11 cellular contexts compared by ENCODE assay signal in the genomic region with DNA sequence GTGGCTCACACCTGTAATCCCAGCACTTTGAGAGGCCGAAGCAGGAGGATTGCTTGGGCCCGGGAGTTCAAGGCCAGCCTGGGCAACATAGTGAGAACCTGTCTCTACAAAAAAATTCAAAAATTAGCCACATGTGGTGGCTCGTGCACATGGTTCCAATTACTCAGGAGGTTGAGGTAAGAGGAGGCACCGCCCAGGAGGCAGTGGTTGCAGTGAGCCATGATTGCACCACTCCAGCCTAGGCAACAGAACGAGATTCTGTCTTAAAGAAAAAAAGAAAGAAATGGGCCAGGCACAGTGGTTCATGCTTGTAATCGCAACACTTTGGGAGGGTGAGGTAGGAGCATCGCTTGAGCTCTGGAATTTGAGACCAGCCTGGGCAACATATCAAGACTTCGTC. TPM values are rescaled to one million over a fixed set of nuclear protein-coding genes. Genes with fewer than 3 reads are reported as not detected.
DNase-seq lines count a peak whose midpoint lies in the region; ATAC-seq, FAIRE-seq and TF ChIP-seq lines count a peak whose summit lies in the region.
"Had no signal": no experiment of that assay in that cellular context is flagged by ENCODE, and none has a peak within 500 bp of the region (broad histone marks: within the 10 kb centered on the region; RNA-seq: fewer than 3 reads in every experiment).

No MANE protein-coding gene starts in this region.

- peak overlapping the region; percentile 55 for H3K4me2 ChIP-seq in smooth muscle cell
- H3K4me2 ChIP-seq: KMS-11 had no signal

- H3K4me1 Mint-ChIP-seq in mesothelial cell of epicardium = peaks cover 5% of the 10 kb centered on the region

- H3F3A ChIP-seq in smooth muscle cell (ENCODE audit: low read depth) = peaks cover 19% of the 10 kb centered on the region

- H3K27ac ChIP-seq in RWPE1 = peak overlapping the region; percentile 58
- H3K27ac ChIP-seq in smooth muscle cell (ENCODE audit: low read depth) = peak overlapping the region; percentile 86
- H3K27ac ChIP-seq: KMS-11 had no signal

- no peaks in the 10 kb centered on the region for H3K36me3 Mint-ChIP-seq in mesothelial cell of epicardium

- no peaks in the 10 kb centered on the region for H3K9me3 ChIP-seq in smooth muscle cell (replicated peaks; ENCODE audit: low read depth)

- H4K20me1 ChIP-seq in smooth muscle cell (ENCODE audit: low read depth) = no peaks in the 10 kb centered on the region

- TF ChIP-seq POLR2A in GM12891 (IDR thresholded peaks at IDR 0.05; ENCODE audit: low read depth, low read length) = no peak

- no peak overlapping the region for H3K27ac Mint-ChIP-seq in mesothelial cell of epicardium
- H3K27ac Mint-ChIP-seq: activated T-cell treated with anti-CD3 and anti-CD28 coated beads, Interleukin-2, amount 50 U/mL, for 72 hours had no signal

- H3K9ac ChIP-seq in smooth muscle cell (ENCODE audit: low read depth) = no peak overlapping the region
- H3K9ac ChIP-seq: KMS-11 had no signal

- FAIRE-seq in GM12891 (lab: Jason Lieb, UNC) = no peak

- ATAC-seq in HG02870 (IDR thresholded peaks at IDR 0.05; ENCODE audit: unreplicated experiment) = no peak
- ATAC-seq: activated T-cell treated with anti-CD3 and anti-CD28 coated beads, Interleukin-2, amount 50 U/mL, for 72 hours had no signal

- no peaks in the 10 kb centered on the region for H3K36me3 ChIP-seq in smooth muscle cell (ENCODE audit: low read depth)

- peaks cover 5% of the 10 kb centered on the region for H3K4me1 ChIP-seq in smooth muscle cell (ENCODE audit: low read depth)

- no peak overlapping the region for H3K4me3 ChIP-seq in smooth muscle cell

- POLR2A ChIA-PET in RWPE1 (lab: Yijun Ruan, JAX; ENCODE audit: low non-redundant PET) = no interaction called here

- H3K4me3 Mint-ChIP-seq in mesothelial cell of epicardium = no peak overlapping the region

- DNase-seq in GF-D8 (lab: John Stamatoyannopoulos, UW) (peak; percentile 5), RWPE1 (ENCODE audit: low spot score) (no peak), fibroblast of the conjunctiva (ENCODE audit: low read depth) (peak; percentile 85), smooth muscle cell (lab: John Stamatoyannopoulos, UW; ENCODE audit: unreplicated experiment) (no peak), GM12891 (ENCODE audit: insufficient read length, low spot score) (no peak), mesothelial cell of epicardium (ENCODE audit: low spot score in 2 of 2, unreplicated experiment in 2 of 2) (no peak), cortex of kidney (lab: John Stamatoyannopoulos, UW) (no peak)
- DNase-seq: activated T-cell treated with anti-CD3 and anti-CD28 coated beads, Interleukin-2, amount 50 U/mL, for 72 hours; stimulated activated CD4-positive, alpha-beta T cell treated with anti-CD3 and anti-CD28 coated beads, Interleukin-4, amount 100 ng/mL, for 4 hours had no signal

- no peaks in the 10 kb centered on the region for H3K79me2 ChIP-seq in smooth muscle cell (ENCODE audit: low read depth)

- WGBS in smooth muscle cell (ENCODE audit: low lambda C conversion rate) = 65% methylated on average over 8 of the region's 8 CpGs

- no peaks in the 10 kb centered on the region for H3K27me3 ChIP-seq in smooth muscle cell (ENCODE audit: low read depth)

- H2AFZ ChIP-seq in smooth muscle cell (ENCODE audit: low read depth) = no peak overlapping the region

- no peaks in the 10 kb centered on the region for H3K27me3 Mint-ChIP-seq in mesothelial cell of epicardium (ENCODE audit: low read depth)

- H3K9me3 Mint-ChIP-seq in mesothelial cell of epicardium = no peaks in the 10 kb centered on the region

- CTCF ChIA-PET in RWPE1 (lab: Yijun Ruan, JAX) = no interaction called here

- TF ChIP-seq CTCF in RWPE1 (conservative IDR thresholded peaks at IDR 0.05; ENCODE audit: low read depth) (no peak), smooth muscle cell (IDR thresholded peaks at IDR 0.05; ENCODE audit: borderline replicate concordance, insufficient read depth, poor library complexity, severe bottlenecking) (no peak), mesothelial cell of epicardium (IDR thresholded peaks at IDR 0.05; ENCODE audit: unreplicated experiment) (no peak)

TF ChIP-seq in GM12891, 5 proteins besides CTCF, POLR2A, EP300 and RAD21:
- TF ChIP-seq SPI1 (IDR thresholded peaks at IDR 0.05; ENCODE audit: low read depth, low read length) = no peak

RNA-seq across cellular contexts. Expression of gene MAP1LC3B2, which starts 33.5 kb away (rescaled TPM):
- 0.31 and 2.5 TPM in 2 replicates for total RNA-seq in smooth muscle cell
- polyA plus RNA-seq in smooth muscle cell = 3.9 and 4.2 TPM in 2 replicates
- 1.3 TPM for polyA plus RNA-seq in GM12891 (2012; ENCODE audit: low read depth, missing spikeins)
- total RNA-seq in mesothelial cell of epicardium = 4.5 to 7.1 TPM (median 5.4 TPM) in 3 replicates

Comparison
In these comparisons a context has a peak if more than half of its experiments do, and no peak if none do; other contexts are left out.
1. DNase-seq: peak in GF-D8 (single experiment) and fibroblast of the conjunctiva (single experiment); none in RWPE1 (single experiment), smooth muscle cell (single experiment), GM12891 (single experiment), mesothelial cell of epicardium (0 of 2) and cortex of kidney (single experiment).